ENCODE assay signal across 8 cellular contexts in the genomic region with DNA sequence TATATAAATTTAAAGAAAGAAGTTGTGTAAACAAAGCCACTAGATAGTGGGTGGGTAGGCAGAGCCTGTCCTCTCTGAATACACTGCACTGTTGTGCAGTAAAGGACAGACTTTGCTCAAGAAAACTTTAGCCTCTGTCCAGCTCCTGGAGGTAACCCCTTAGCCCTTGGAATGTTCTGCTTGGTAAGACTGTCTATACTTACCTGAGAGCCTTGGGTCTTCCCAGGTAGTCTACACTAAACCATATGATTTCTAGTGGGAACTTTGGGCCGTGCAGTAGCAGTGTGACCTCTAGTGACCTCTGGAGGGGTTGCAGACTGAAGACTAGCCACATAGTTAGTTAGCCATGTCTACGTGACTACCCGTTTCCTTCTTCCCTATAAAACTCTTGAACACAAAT.
A peak's percentile ranks its signal among the peaks of the same experiment; 100 is the strongest.
DNase-seq lines count a peak whose midpoint lies in the region; ATAC-seq, FAIRE-seq and TF ChIP-seq lines count a peak whose summit lies in the region.

No MANE protein-coding gene starts in this region.

- no peaks in the 10 kb centered on the region for H3K79me2 ChIP-seq in mammary epithelial cell (ENCODE audit: insufficient read depth, low read length)
- H3K79me2 ChIP-seq in K562 (ENCODE audit: control insufficient read depth, insufficient read depth, low read length), result no peaks in the 10 kb centered on the region

- WGBS in mammary epithelial cell (ENCODE audit: low coverage, missing lambda C conversion rate), result 79% methylated on average over 2 of the region's 3 CpGs
- 0% methylated on average over 3 of the region's 3 CpGs for WGBS in K562 (ENCODE audit: insufficient coverage, low coverage, missing lambda C conversion rate)

- H3K4me1 Mint-ChIP-seq in MCF 10A (ENCODE audit: insufficient read depth, unreplicated experiment), result no peaks in the 10 kb centered on the region
- no peaks in the 10 kb centered on the region for H3K4me1 Mint-ChIP-seq in T-helper 2 cell treated with Interferon-gamma antibody and Interleukin-4, amounts not matched to agents 5 μg/mL and 100 μg/mL, for 36 hours (ENCODE audit: low read depth)

- no peak for FAIRE-seq in K562 (lab: Jason Lieb, UNC)
- FAIRE-seq in urothelium cell line (lab: Jason Lieb, UNC), result no peak

- TF ChIP-seq EP300 in Ishikawa (IDR thresholded peaks at IDR 0.05; ENCODE audit: borderline replicate concordance) (no peak), K562 (IDR thresholded peaks at IDR 0.05; ENCODE audit: low read length) (no peak)

- H3K4me3 ChIP-seq in mammary epithelial cell (replicated peaks in 1 of 3; ENCODE audit: insufficient read depth in 1 of 3, low read depth in 2 of 3, low read length in 3 of 3), result no peak overlapping the region
- H3K4me3 ChIP-seq in K562, result no peak overlapping the region

- H3K9ac ChIP-seq in mammary epithelial cell (ENCODE audit: insufficient read depth, low read length) (no peak overlapping the region), K562 (ENCODE audit: insufficient read depth in 1 of 2, low read depth in 2 of 2, low read length in 2 of 2) (no peak overlapping the region)

- H3K36me3 Mint-ChIP-seq in MCF 10A (ENCODE audit: insufficient read depth, unreplicated experiment), result no peaks in the 10 kb centered on the region
- no peaks in the 10 kb centered on the region for H3K36me3 Mint-ChIP-seq in T-helper 2 cell treated with Interferon-gamma antibody and Interleukin-4, amounts not matched to agents 5 μg/mL and 100 μg/mL, for 36 hours (ENCODE audit: low read depth)

- H4K20me1 ChIP-seq in mammary epithelial cell (ENCODE audit: insufficient read depth, low read length), result no peaks in the 10 kb centered on the region
- H4K20me1 ChIP-seq in K562 (replicated peaks; ENCODE audit: control insufficient read depth, insufficient read depth, low read length), result no peaks in the 10 kb centered on the region

- no peaks in the 10 kb centered on the region for H3K9me3 Mint-ChIP-seq in MCF 10A (ENCODE audit: unreplicated experiment)
- peaks cover 36% of the 10 kb centered on the region for H3K9me3 Mint-ChIP-seq in T-helper 2 cell treated with Interferon-gamma antibody and Interleukin-4, amounts not matched to agents 5 μg/mL and 100 μg/mL, for 36 hours

- H3K27me3 ChIP-seq in mammary epithelial cell (ENCODE audit: insufficient read depth, low read length) (no peaks in the 10 kb centered on the region), K562 (ENCODE audit: control insufficient read depth in 2 of 2, insufficient read depth in 2 of 2, low read length in 2 of 2) (no peaks in the 10 kb centered on the region)

- no peak overlapping the region for H3K27ac ChIP-seq in mammary epithelial cell (ENCODE audit: insufficient read depth, low read depth, low read length)
- no peak overlapping the region for H3K27ac ChIP-seq in K562 (ENCODE audit: extremely low read depth, low read depth, low read length)

- H3K4me3 Mint-ChIP-seq in MCF 10A (ENCODE audit: unreplicated experiment), result no peak overlapping the region
- H3K4me3 Mint-ChIP-seq in T-helper 2 cell treated with Interferon-gamma antibody and Interleukin-4, amounts not matched to agents 5 μg/mL and 100 μg/mL, for 36 hours, result no peak overlapping the region

- POLR2A ChIA-PET in MCF 10A (lab: Yijun Ruan, JAX) (interaction anchor here (1.1 kb wide), 1 partner anchor 12 kb away, joined by 3 read pairs; no protein-coding TSS in a partner anchor), K562 (lab: Yijun Ruan, JAX) (no interaction called here)

- CTCF ChIA-PET in MCF 10A (lab: Yijun Ruan, JAX) (interaction anchor here (0.6 to 1.0 kb wide), 9 partner anchors 46 to 1179 kb away, joined by 3 to 4 read pairs (median 3); no protein-coding TSS in a partner anchor), mammary epithelial cell (lab: Charles Lee; ENCODE audit: low non-redundant PET) (no interaction called here), K562 (lab: Yijun Ruan, JAX; ENCODE audit: low intra/inter-chr PET ratio) (no interaction called here)

- no peaks in the 10 kb centered on the region for H3K36me3 ChIP-seq in mammary epithelial cell (ENCODE audit: insufficient read depth, low read length)
- H3K36me3 ChIP-seq in K562 (ENCODE audit: control insufficient read depth, insufficient read depth, low read length), result no peaks in the 10 kb centered on the region

- ATAC-seq in K562, result no peak

- DNase-seq in MCF 10A (ENCODE audit: unreplicated experiment) (peak; percentile 20), mammary epithelial cell (no peak), K562 (ENCODE audit: extremely low read depth in 1 of 4, low spot score in 3 of 4) (peak in 3 of 4 experiments; percentile 2 to 3 (median 3)), urothelium cell line (ENCODE audit: low spot score) (peak; percentile 27), DMS79 treated with DMSO at 0.1 percent for 48 hours (lab: John Stamatoyannopoulos, UW) (no peak)
- DNase-seq in T-helper 2 cell treated with Interferon-gamma antibody and Interleukin-4, amounts not matched to agents 5 μg/mL and 100 μg/mL, for 36 hours (ENCODE audit: low spot score), result no peak
- DNase-seq in stimulated activated CD4-positive, alpha-beta T cell treated with anti-CD3 and anti-CD28 coated beads, Interleukin-2, amount 100 ng/mL, for 24 hours, result no peak

- dilution Hi-C loops in mammary epithelial cell (cut with HindIII; ENCODE audit: low sequenced_read_pairs), result no loop called here

- peak; percentile 58 for TF ChIP-seq RAD21 in Ishikawa (IDR thresholded peaks at IDR 0.05; ENCODE audit: low read depth)
- no peak for TF ChIP-seq RAD21 in K562 (CRISPR knock-in tag; conservative IDR thresholded peaks at IDR 0.05 in 1 of 2, IDR thresholded peaks at IDR 0.05 in 1 of 2)

- no peak overlapping the region for H2AFZ ChIP-seq in mammary epithelial cell (ENCODE audit: low read depth, low read length)
- H2AFZ ChIP-seq in K562 (ENCODE audit: low read depth, low read length), result no peak overlapping the region

- H3K9me3 ChIP-seq in mammary epithelial cell (replicated peaks; ENCODE audit: insufficient read depth, low read length) (no peaks in the 10 kb centered on the region), K562 (replicated peaks; ENCODE audit: control insufficient read depth, insufficient read depth, low read depth, low read length) (no peaks in the 10 kb centered on the region)

- no peaks in the 10 kb centered on the region for H3K27me3 Mint-ChIP-seq in MCF 10A (ENCODE audit: insufficient read depth, unreplicated experiment)
- H3K27me3 Mint-ChIP-seq in T-helper 2 cell treated with Interferon-gamma antibody and Interleukin-4, amounts not matched to agents 5 μg/mL and 100 μg/mL, for 36 hours (ENCODE audit: low read depth), result no peaks in the 10 kb centered on the region

- intact Hi-C loops in MCF 10A (cut with micrococcal nuclease) (loop anchor here (5.0 kb wide), 1 partner anchor 1183 kb away; no protein-coding TSS in a partner anchor), mammary epithelial cell (cut with micrococcal nuclease) (no loop called here), K562 (cut with micrococcal nuclease) (no loop called here)

- in situ Hi-C loops in mammary epithelial cell (cut with MboI; ENCODE audit: low sequenced_read_pairs in 2 of 2) (no loop called here), K562 (cut with MboI) (no loop called here)

- no peak overlapping the region for H3K27ac Mint-ChIP-seq in MCF 10A (ENCODE audit: low read depth, unreplicated experiment)
- no peak overlapping the region for H3K27ac Mint-ChIP-seq in T-helper 2 cell treated with Interferon-gamma antibody and Interleukin-4, amounts not matched to agents 5 μg/mL and 100 μg/mL, for 36 hours

- no peaks in the 10 kb centered on the region for H3K9me1 ChIP-seq in K562 (ENCODE audit: control insufficient read depth, insufficient read depth, low read length)

- no peak for TF ChIP-seq POLR2A in K562 (conservative IDR thresholded peaks at IDR 0.05)

- H3K4me1 ChIP-seq in mammary epithelial cell (ENCODE audit: insufficient read depth, low read length) (no peaks in the 10 kb centered on the region), K562 (replicated peaks in 1 of 2; ENCODE audit: control insufficient read depth in 2 of 2, insufficient read depth in 2 of 2, low read length in 2 of 2) (no peaks in the 10 kb centered on the region)

- no peak overlapping the region for H3K4me2 ChIP-seq in mammary epithelial cell (ENCODE audit: insufficient read depth, low read depth, low read length)
- H3K4me2 ChIP-seq in K562 (ENCODE audit: insufficient read depth, low read length), result no peak overlapping the region

- BruUV-seq in MCF 10A (replicated peaks; lab: Mats Ljungman, UMichigan) (no TSS peak), mammary epithelial cell (replicated peaks; lab: Mats Ljungman, UMichigan) (no TSS peak), K562 (replicated peaks; lab: Mats Ljungman, UMichigan) (no TSS peak)

- TF ChIP-seq CTCF in MCF 10A (IDR thresholded peaks at IDR 0.05; ENCODE audit: unreplicated experiment) (peak; percentile 42), mammary epithelial cell (conservative IDR thresholded peaks at IDR 0.05 in 1 of 2, IDR thresholded peaks at IDR 0.05 in 1 of 2; ENCODE audit: extremely low read depth in 1 of 2, insufficient read depth in 1 of 2, low read depth in 1 of 2, low read length in 2 of 2) (no peak), K562 (IDR thresholded peaks at IDR 0.05 in 2 of 3, conservative IDR thresholded peaks at IDR 0.05 in 1 of 3; ENCODE audit: insufficient read depth in 2 of 3, low read depth in 1 of 3, low read length in 3 of 3) (no peak)

TF ChIP-seq in Ishikawa, 13 proteins besides CTCF, POLR2A, EP300 and RAD21 (continues in another document):
- TF ChIP-seq TEAD4 (IDR thresholded peaks at IDR 0.05), result no peak
- no peak for TF ChIP-seq EGR1 (IDR thresholded peaks at IDR 0.05)
- TF ChIP-seq CEBPB (IDR thresholded peaks at IDR 0.05), result no peak
- no peak for TF ChIP-seq FOXM1 (IDR thresholded peaks at IDR 0.05; ENCODE audit: borderline replicate concordance, low read depth)
- TF ChIP-seq YY1 (IDR thresholded peaks at IDR 0.05; ENCODE audit: low read depth), result no peak

TF ChIP-seq in K562, 482 proteins besides CTCF, POLR2A, EP300 and RAD21:
- TF ChIP-seq RAD51 (IDR thresholded peaks at IDR 0.05; ENCODE audit: borderline replicate concordance, low read depth) (no peak), SIX5 (IDR thresholded peaks at IDR 0.05; ENCODE audit: borderline replicate concordance in 1 of 2, insufficient read depth in 1 of 2, low read depth in 1 of 2, low read length in 2 of 2) (no peak), CBFA2T2 (conservative IDR thresholded peaks at IDR 0.05) (no peak)

Comparison
In these comparisons a context has a peak if more than half of its experiments do, and no peak if none do; other contexts are left out.
1. DNase-seq: peak in MCF 10A (single experiment), K562 (3 of 4) and urothelium cell line (single experiment); none in mammary epithelial cell (single experiment), T-helper 2 cell treated with Interferon-gamma antibody and Interleukin-4, amounts not matched to agents 5 μg/mL and 100 μg/mL, for 36 hours (single experiment), DMS79 treated with DMSO at 0.1 percent for 48 hours (single experiment) and stimulated activated CD4-positive, alpha-beta T cell treated with anti-CD3 and anti-CD28 coated beads, Interleukin-2, amount 100 ng/mL, for 24 hours (0 of 2).